In genomic region chr6:97097068-97098047, GRCh38 we compare ENCODE assay signal across 13 cellular contexts.
DNase-seq lines count a peak whose midpoint lies in the region; ATAC-seq and TF ChIP-seq lines count a peak whose summit lies in the region.
"Had no signal": no experiment of that assay in that cellular context is flagged by ENCODE, and none has a peak within 500 bp of the region (broad histone marks: within the 10 kb centered on the region; RNA-seq: fewer than 3 reads in every experiment).

No MANE protein-coding gene starts in this region.

- no CpG with 5 or more reads among the region's 14 CpGs for WGBS in mesendoderm (ENCODE audit: extremely low coverage, insufficient coverage, low lambda C conversion rate)

- H3K18ac ChIP-seq in mesendoderm (ENCODE audit: low read length) = no peak overlapping the region

- no peak overlapping the region for H3K23ac ChIP-seq in mesendoderm (ENCODE audit: low read length)

- peaks cover 2% of the 10 kb centered on the region; the same call in 1 of the 2 replicates for H3K27me3 Mint-ChIP-seq in HFFc6 (ENCODE audit: insufficient read depth)
- peaks cover 0 to 1% of the 10 kb centered on the region in 2 donors for H3K27me3 Mint-ChIP-seq in CD4-positive, alpha-beta memory T cell
- H3K27me3 Mint-ChIP-seq: activated CD4-positive, alpha-beta T cell treated with anti-CD3 and anti-CD28 coated beads, Interleukin-2, amount 10 ng/mL, durations not matched to agents 7 days and 5 days; central memory CD8-positive, alpha-beta T cell had no signal

- no peaks in the 10 kb centered on the region for H3K36me3 ChIP-seq in CD4-positive, alpha-beta memory T cell (ENCODE audit: insufficient read depth, low read length)
- no peaks in the 10 kb centered on the region for H3K36me3 ChIP-seq in mesendoderm (ENCODE audit: control insufficient read depth, insufficient read depth, low read length)
- H3K36me3 ChIP-seq: esophagus muscularis mucosa had no signal

- intact Hi-C loops in CD4-positive, alpha-beta memory T cell (cut with micrococcal nuclease) = no loop called here

- H3K56ac ChIP-seq in mesendoderm (ENCODE audit: low read length) = no peak overlapping the region

- H2BK5ac ChIP-seq in mesendoderm (ENCODE audit: low read length) = no peak overlapping the region

- no peaks in the 10 kb centered on the region for H3K79me2 ChIP-seq in mesendoderm (ENCODE audit: control insufficient read depth, insufficient read depth, low read length)

- no peak overlapping the region for H2AK5ac ChIP-seq in mesendoderm (ENCODE audit: low read length)

- H3K4me3 ChIP-seq in CD4-positive, alpha-beta memory T cell (ENCODE audit: low read length in 2 of 2) = no peak overlapping the region
- H3K4me3 ChIP-seq in mesendoderm (ENCODE audit: low read length) = no peak overlapping the region

- H3K27ac ChIP-seq in caudate nucleus (ENCODE audit: low read depth, low read length) (peak overlapping the region; percentile 53), mesendoderm (ENCODE audit: low read depth, low read length) (no peak overlapping the region)
- no peak overlapping the region for H3K27ac ChIP-seq in CD4-positive, alpha-beta memory T cell (ENCODE audit: low read depth, low read length)
- H3K27ac ChIP-seq: esophagus muscularis mucosa had no signal

- DNase-seq in HFFc6 = no peak
- peak; percentile 86 for DNase-seq in NCI-H69 (lab: John Stamatoyannopoulos, UW)
- DNase-seq in caudate nucleus (lab: John Stamatoyannopoulos, UW) = peak in 7 of 61 donors; percentile 4 to 40 (median 17)
- no peak for DNase-seq in omental fat pad (ENCODE audit: low spot score)
- no peak for DNase-seq in CD4-positive, alpha-beta memory T cell
- no peak for DNase-seq in mesendoderm
- DNase-seq: activated CD4-positive, alpha-beta T cell treated with anti-CD3 and anti-CD28 coated beads, Interleukin-2, amount 10 ng/mL, durations not matched to agents 7 days and 5 days; activated gamma-delta T cell; NCI-H1694 had no signal

- H3K9ac ChIP-seq in mesendoderm (ENCODE audit: low read length) = no peak overlapping the region

- H2BK120ac ChIP-seq in mesendoderm (ENCODE audit: low read depth, low read length) = no peak overlapping the region

- no peaks in the 10 kb centered on the region for H3K79me1 ChIP-seq in mesendoderm (ENCODE audit: low read length)

- peak overlapping the region; percentile 77 for H3K4me3 Mint-ChIP-seq in HFFc6
- peak overlapping the region in 2 of 8 donors; percentile 4 to 14 for H3K4me3 Mint-ChIP-seq in CD4-positive, alpha-beta memory T cell
- H3K4me3 Mint-ChIP-seq: activated CD4-positive, alpha-beta T cell treated with anti-CD3 and anti-CD28 coated beads, Interleukin-2, amount 10 ng/mL, durations not matched to agents 7 days and 5 days; central memory CD8-positive, alpha-beta T cell had no signal

- POLR2A ChIA-PET in CD4-positive, alpha-beta memory T cell (lab: Charles Lee; ENCODE audit: partially characterized antibody) = no interaction called here

- no peak overlapping the region for H2BK15ac ChIP-seq in mesendoderm (replicated peaks; ENCODE audit: low read depth)

- H4K8ac ChIP-seq in mesendoderm (ENCODE audit: low read depth, low read length) = no peak overlapping the region

- peaks cover 29% of the 10 kb centered on the region for H3K4me1 Mint-ChIP-seq in HFFc6 (ENCODE audit: low read depth)
- peaks cover 4 to 8% (median 7%) of the 10 kb centered on the region in 4 donors for H3K4me1 Mint-ChIP-seq in CD4-positive, alpha-beta memory T cell
- H3K4me1 Mint-ChIP-seq: central memory CD8-positive, alpha-beta T cell had no signal

- H3K4ac ChIP-seq in mesendoderm (ENCODE audit: low read depth, low read length) = no peak overlapping the region

- TF ChIP-seq CTCF in HFFc6 (IDR thresholded peaks at IDR 0.05) = no peak
- TF ChIP-seq CTCF in omental fat pad (IDR thresholded peaks at IDR 0.05) = no peak

- CTCF ChIA-PET in CD4-positive, alpha-beta memory T cell (lab: Charles Lee; ENCODE audit: partially characterized antibody) = no interaction called here

- H3K9me3 ChIP-seq in CD4-positive, alpha-beta memory T cell (ENCODE audit: control insufficient read depth in 1 of 2, low read length in 2 of 2) = no peaks in the 10 kb centered on the region
- H3K9me3 ChIP-seq: esophagus muscularis mucosa had no signal

- H3K9me3 Mint-ChIP-seq in HFFc6 = no peaks in the 10 kb centered on the region
- no peaks in the 10 kb centered on the region for H3K9me3 Mint-ChIP-seq in CD4-positive, alpha-beta memory T cell
- H3K9me3 Mint-ChIP-seq: activated CD4-positive, alpha-beta T cell treated with anti-CD3 and anti-CD28 coated beads, Interleukin-2, amount 10 ng/mL, durations not matched to agents 7 days and 5 days; central memory CD8-positive, alpha-beta T cell had no signal

- H3K4me1 ChIP-seq in CD4-positive, alpha-beta memory T cell (ENCODE audit: insufficient read depth, low read length) = no peaks in the 10 kb centered on the region
- no peaks in the 10 kb centered on the region for H3K4me1 ChIP-seq in mesendoderm (ENCODE audit: control insufficient read depth, low read depth, low read length)
- H3K4me1 ChIP-seq: esophagus muscularis mucosa had no signal

- ATAC-seq in omental fat pad (ENCODE audit: low FRiP score) (peak; percentile 66), HG03432 (IDR thresholded peaks at IDR 0.05; ENCODE audit: unreplicated experiment) (no peak)
- ATAC-seq: sciatic nerve had no signal

- no peaks in the 10 kb centered on the region for H3K27me3 ChIP-seq in CD4-positive, alpha-beta memory T cell (ENCODE audit: insufficient read depth, low read length)
- H3K27me3 ChIP-seq in mesendoderm (ENCODE audit: insufficient read depth, low read length, poor library complexity) = no peaks in the 10 kb centered on the region
- H3K27me3 ChIP-seq: esophagus muscularis mucosa had no signal

- H3K27ac Mint-ChIP-seq in HFFc6 = no peak overlapping the region
- H3K27ac Mint-ChIP-seq in CD4-positive, alpha-beta memory T cell = peak overlapping the region in 1 of 7 donors; percentile 19
- H3K27ac Mint-ChIP-seq: activated CD4-positive, alpha-beta T cell treated with anti-CD3 and anti-CD28 coated beads, Interleukin-2, amount 10 ng/mL, durations not matched to agents 7 days and 5 days had no signal

- no peak overlapping the region for H4K5ac ChIP-seq in mesendoderm (ENCODE audit: low read length)

- no peaks in the 10 kb centered on the region for H3K36me3 Mint-ChIP-seq in HFFc6 (ENCODE audit: low read depth)
- H3K36me3 Mint-ChIP-seq in CD4-positive, alpha-beta memory T cell = peaks cover 0 to 1% of the 10 kb centered on the region in 2 donors

- no peak overlapping the region for H3K4me2 ChIP-seq in mesendoderm (ENCODE audit: low read length)
